9 cellular contexts compared by ENCODE assay signal in genomic region chr1:16898298-16898697, GRCh38. TPM values are rescaled to one million over a fixed set of nuclear protein-coding genes. Genes with fewer than 3 reads are reported as not detected.
DNase-seq lines count a peak whose midpoint lies in the region; ATAC-seq and TF ChIP-seq lines count a peak whose summit lies in the region.
"Not testable (repeated sequence)": the region's sequence is repeated elsewhere in the genome, so short reads cannot be mapped to it uniquely, and the experiment has no call there.
"Had no signal": no experiment of that assay in that cellular context is flagged by ENCODE, and none has a peak within 500 bp of the region (broad histone marks: within the 10 kb centered on the region; RNA-seq: fewer than 3 reads in every experiment).

No MANE protein-coding gene starts in this region.

- H3K4me1 ChIP-seq in CD4-positive, CD25-positive, alpha-beta regulatory T cell (ENCODE audit: control insufficient read depth, insufficient read depth, low read length, poor library complexity, severe bottlenecking) = peaks cover 21% of the 10 kb centered on the region
- peaks cover 19 to 27% of the 10 kb centered on the region in 2 experiments for H3K4me1 ChIP-seq in neutrophil (ENCODE audit: control insufficient read depth in 1 of 2, insufficient read depth in 1 of 2, low read depth in 1 of 2, low read length in 1 of 2)

- H3K36me3 Mint-ChIP-seq in CD4-positive, CD25-positive, alpha-beta regulatory T cell; IgD-negative memory B cell; activated naive CD4-positive, alpha-beta T cell treated with anti-CD3 and anti-CD28 coated beads, Interleukin-2, amount 50 U/mL, for 72 hours; immature natural killer cell: not testable (repeated sequence)

- H3K36me3 ChIP-seq in CD4-positive, CD25-positive, alpha-beta regulatory T cell (ENCODE audit: control insufficient read depth, insufficient read depth, low read length); SK-N-MC (ENCODE audit: insufficient read depth, low read length); WERI-Rb-1; neutrophil: not testable (repeated sequence)

- not testable (repeated sequence) for TF ChIP-seq CTCF in WERI-Rb-1 (IDR thresholded peaks at IDR 0.05; ENCODE audit: low read depth, low read length); neutrophil (IDR thresholded peaks at IDR 0.05)

- peak overlapping the region; percentile 53 for H3K9ac ChIP-seq in SK-N-MC (ENCODE audit: insufficient read length)

- H3K27ac ChIP-seq in CD4-positive, CD25-positive, alpha-beta regulatory T cell (ENCODE audit: insufficient read depth, low read length, poor library complexity, severe bottlenecking) = not testable (repeated sequence)
- H3K27ac ChIP-seq in SK-N-MC (peak overlapping the region; percentile 3), WERI-Rb-1 (peak overlapping the region; percentile 30), neutrophil (peak overlapping the region; percentile 11)

- not testable (repeated sequence) for ATAC-seq in CD4-positive, CD25-positive, alpha-beta regulatory T cell (ENCODE audit: low read depth in 2 of 2); activated naive CD4-positive, alpha-beta T cell treated with anti-CD3 and anti-CD28 coated beads, Interleukin-2, amount 50 U/mL, for 72 hours

- peaks cover 17% of the 10 kb centered on the region for H3K27me3 Mint-ChIP-seq in CD4-positive, CD25-positive, alpha-beta regulatory T cell
- not testable (repeated sequence) for H3K27me3 Mint-ChIP-seq in IgD-negative memory B cell
- peaks cover 11 to 26% (median 19%) of the 10 kb centered on the region in 3 donors for H3K27me3 Mint-ChIP-seq in immature natural killer cell (ENCODE audit: low read depth in 3 of 3)

- peaks cover 3 to 46% (median 31%) of the 10 kb centered on the region in 4 donors for H3K4me1 Mint-ChIP-seq in CD4-positive, CD25-positive, alpha-beta regulatory T cell
- peaks cover 21 to 36% (median 29%) of the 10 kb centered on the region in 3 donors for H3K4me1 Mint-ChIP-seq in IgD-negative memory B cell
- H3K4me1 Mint-ChIP-seq in immature natural killer cell = peaks cover 46 to 51% of the 10 kb centered on the region in 2 donors

- peak overlapping the region in 2 of 3 donors; percentile 29 to 100 for H3K27ac Mint-ChIP-seq in CD4-positive, CD25-positive, alpha-beta regulatory T cell
- H3K27ac Mint-ChIP-seq in IgD-negative memory B cell = peak overlapping the region in 2 of 3 donors; percentile 73 to 97
- H3K27ac Mint-ChIP-seq in activated naive CD4-positive, alpha-beta T cell treated with anti-CD3 and anti-CD28 coated beads, Interleukin-2, amount 50 U/mL, for 72 hours = peak overlapping the region; percentile 40 to 100
- peak overlapping the region in 5 of 6 donors; percentile 32 to 82 (median 69) for H3K27ac Mint-ChIP-seq in immature natural killer cell

- H3K4me3 Mint-ChIP-seq in CD4-positive, CD25-positive, alpha-beta regulatory T cell = peak overlapping the region in 2 of 4 donors; percentile 85 to 91
- H3K4me3 Mint-ChIP-seq in IgD-negative memory B cell = peak overlapping the region in 1 of 4 donors; percentile 28
- not testable (repeated sequence) for H3K4me3 Mint-ChIP-seq in immature natural killer cell

- H3K4me3 ChIP-seq in CD4-positive, CD25-positive, alpha-beta regulatory T cell (ENCODE audit: low read depth, low read length); SK-N-MC; WERI-Rb-1 (ENCODE audit: low read depth, low read length); neutrophil (ENCODE audit: low read depth in 1 of 2, low read length in 1 of 2): not testable (repeated sequence)

- not testable (repeated sequence) for H3K27me3 ChIP-seq in CD4-positive, CD25-positive, alpha-beta regulatory T cell (ENCODE audit: control insufficient read depth, insufficient read depth, low read length); WERI-Rb-1 (ENCODE audit: insufficient read depth, low read depth, severe bottlenecking); neutrophil

- not testable (repeated sequence) for H3K9me3 ChIP-seq in CD4-positive, CD25-positive, alpha-beta regulatory T cell (ENCODE audit: control insufficient read depth in 2 of 2, low read length in 2 of 2); SK-N-MC (ENCODE audit: low read depth, low read length); WERI-Rb-1 (ENCODE audit: severe bottlenecking); neutrophil

- H3K9me3 Mint-ChIP-seq in CD4-positive, CD25-positive, alpha-beta regulatory T cell; IgD-negative memory B cell; activated naive CD4-positive, alpha-beta T cell treated with anti-CD3 and anti-CD28 coated beads, Interleukin-2, amount 50 U/mL, for 72 hours; immature natural killer cell: not testable (repeated sequence)

- not testable (repeated sequence) for DNase-seq in CD4-positive, CD25-positive, alpha-beta regulatory T cell; SK-N-MC (ENCODE audit: low read depth, low spot score); WERI-Rb-1; activated naive CD4-positive, alpha-beta T cell treated with anti-CD3 and anti-CD28 coated beads, Interleukin-2, amount 50 U/mL, for 72 hours (ENCODE audit: low spot score in 2 of 2); immature natural killer cell

RNA-seq across cellular contexts. Expression of gene RNU1-2, which starts 2.5 kb away (rescaled TPM):
- total RNA-seq in CD4-positive, CD25-positive, alpha-beta regulatory T cell = 3,278 TPM
- polyA plus RNA-seq in CD4-positive, CD25-positive, alpha-beta regulatory T cell = 10 to 100 TPM in 1 of 4 donors, not detected in 3; 23.7 TPM
- polyA plus RNA-seq in IgD-negative memory B cell (not detected), immature natural killer cell (10 to 100 TPM in 1 of 3 donors, not detected in 2; 28.1 TPM)
- total RNA-seq in activated naive CD4-positive, alpha-beta T cell treated with anti-CD3 and anti-CD28 coated beads, Interleukin-2, amount 50 U/mL, for 72 hours = 1,000 to 10,000 TPM; 1,082 to 1,722 TPM
- total RNA-seq: GM23248, M059J had no signal
- polyA plus RNA-seq: GM23248 had no signal

RNA-seq across cellular contexts. Expression of gene CROCC, which starts 23.4 kb away (rescaled TPM):
- total RNA-seq in CD4-positive, CD25-positive, alpha-beta regulatory T cell = 46.1 TPM
- 1 to 10 TPM; 3.9 to 5.2 (median 4.2) TPM for polyA plus RNA-seq in CD4-positive, CD25-positive, alpha-beta regulatory T cell
- polyA plus RNA-seq in IgD-negative memory B cell (3.9 TPM), immature natural killer cell (1 to 10 TPM in 2 of 3 donors, under 1 TPM in 1; 0.35 to 6.5 (median 5.4) TPM)
- 10 to 100 TPM; 28.4 to 35.5 TPM for total RNA-seq in activated naive CD4-positive, alpha-beta T cell treated with anti-CD3 and anti-CD28 coated beads, Interleukin-2, amount 50 U/mL, for 72 hours
